ENCODE assay signal across 8 cellular contexts in the genomic region with DNA sequence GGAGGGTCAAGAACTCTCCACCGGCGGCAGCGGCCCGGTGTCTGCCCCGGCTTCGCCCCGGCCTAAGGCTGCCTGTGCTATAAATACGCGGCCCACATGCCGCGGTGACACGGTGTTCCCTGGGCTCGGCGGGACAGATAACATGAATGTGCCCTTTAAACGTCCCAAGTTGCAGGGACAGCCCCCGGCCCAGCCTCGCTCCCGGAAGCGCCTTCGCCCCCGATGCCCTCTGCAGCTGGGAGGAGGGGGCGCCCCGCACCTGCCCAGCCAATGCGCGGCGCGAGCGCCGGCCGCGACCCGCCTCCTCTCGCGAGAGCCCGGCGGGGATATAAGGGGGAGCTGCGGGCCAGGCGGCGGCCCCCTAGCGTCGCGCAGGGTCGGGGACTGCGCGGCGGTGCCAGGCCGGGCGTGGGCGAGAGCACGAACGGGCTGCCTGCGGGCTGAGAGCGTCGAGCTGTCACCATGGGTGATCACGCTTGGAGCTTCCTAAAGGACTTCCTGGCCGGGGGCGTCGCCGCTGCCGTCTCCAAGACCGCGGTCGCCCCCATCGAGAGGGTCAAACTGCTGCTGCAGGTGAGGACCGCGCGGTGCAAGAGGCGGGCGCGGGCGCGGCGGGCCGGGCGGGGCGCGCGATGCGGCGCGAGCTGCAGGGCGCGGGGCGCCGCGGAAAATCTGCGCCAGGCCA. TPM values are rescaled to one million over a fixed set of nuclear protein-coding genes. Genes with fewer than 3 reads are reported as not detected.
DNase-seq lines count a peak whose midpoint lies in the region; ATAC-seq and TF ChIP-seq lines count a peak whose summit lies in the region.

TSS of gene SLC25A4 (plus strand) at position 356 of the 685 bp plus-strand sequence. CDS start at position 463, 107 bp downstream.

- peaks cover 10% of the 10 kb centered on the region for H3K4me1 Mint-ChIP-seq in activated CD4-positive, alpha-beta T cell treated with anti-CD3 and anti-CD28 coated beads for 36 hours

- DNase-seq in A673 (ENCODE audit: low spot score): peak; percentile 90
- DNase-seq in NCI-H2196 treated with DMSO at 0.1 percent for 48 hours (lab: John Stamatoyannopoulos, UW; ENCODE audit: unreplicated experiment): peak; percentile 24
- DNase-seq in activated CD4-positive, alpha-beta T cell treated with anti-CD3 and anti-CD28 coated beads for 36 hours: peak; percentile 91
- peak; percentile 65 for DNase-seq in choroid plexus epithelial cell (ENCODE audit: low read depth)
- peak; percentile 84 for DNase-seq in stimulated activated CD4-positive, alpha-beta T cell treated with anti-CD3 and anti-CD28 coated beads, Interleukin-1b, Interleukin-23, amount 100 ng/mL, for 48 hours

- H3K27me3 Mint-ChIP-seq in activated CD4-positive, alpha-beta T cell treated with anti-CD3 and anti-CD28 coated beads for 36 hours: peaks cover 33% of the 10 kb centered on the region

- CTCF ChIA-PET in A673 (lab: Charles Lee): interaction anchor here (0.9 to 1.4 kb wide), 3 partner anchors 9 to 895 kb away, joined by 3 to 7 read pairs (median 4); no protein-coding TSS in a partner anchor
- CTCF ChIA-PET in activated CD4-positive, alpha-beta T cell treated with anti-CD3 and anti-CD28 coated beads for 36 hours (lab: Charles Lee): interaction anchor here (0.7 to 2.2 kb wide), 6 partner anchors 9 to 45 kb away, joined by 3 to 7 read pairs (median 4); no protein-coding TSS in a partner anchor

- peak within 1 kb of the TSS; percentile 74 for H3K4me3 Mint-ChIP-seq in activated CD4-positive, alpha-beta T cell treated with anti-CD3 and anti-CD28 coated beads for 36 hours

- H3K4me1 ChIP-seq in A673 (ENCODE audit: insufficient read depth, low read length, poor library complexity, severe bottlenecking): no peaks in the 10 kb centered on the region

- intact Hi-C loops in A673 (cut with micrococcal nuclease; ENCODE audit: unreplicated experiment): no loop called here
- intact Hi-C loops in activated CD4-positive, alpha-beta T cell treated with anti-CD3 and anti-CD28 coated beads for 36 hours (cut with DNase I, micrococcal nuclease): loop anchor here (1.0 to 5.0 kb wide), 8 partner anchors 22 to 606 kb away; partner anchors contain the start of genes ANKRD37 (in 2 of the 2), CCDC110 (in 1 of the 2), CFAP97 (in 1 of the 2) and UFSP2 (in 1 of the 2)

- H3K9me3 ChIP-seq in A673 (ENCODE audit: low read depth, low read length, poor library complexity, severe bottlenecking): no peaks in the 10 kb centered on the region

- H3K36me3 ChIP-seq in A673 (ENCODE audit: insufficient read depth, low read length, poor library complexity, severe bottlenecking): no peaks in the 10 kb centered on the region

- H3K27ac ChIP-seq in A673 (ENCODE audit: low read depth, low read length, poor library complexity, severe bottlenecking) (peak within 1 kb of the TSS; percentile 50), layer of hippocampus (ENCODE audit: low read depth, low read length) (peak within 1 kb of the TSS; percentile 93)

- peak; percentile 92 for ATAC-seq in GM18517 (IDR thresholded peaks at IDR 0.05; ENCODE audit: unreplicated experiment)
- ATAC-seq in HG03045 (IDR thresholded peaks at IDR 0.05; ENCODE audit: unreplicated experiment): peak; percentile 95
- ATAC-seq in activated CD4-positive, alpha-beta T cell treated with anti-CD3 and anti-CD28 coated beads for 36 hours: peak; percentile 95

- H3K9me3 Mint-ChIP-seq in activated CD4-positive, alpha-beta T cell treated with anti-CD3 and anti-CD28 coated beads for 36 hours (ENCODE audit: low read depth): no peaks in the 10 kb centered on the region

- BruUV-seq in A673 (replicated peaks; lab: Mats Ljungman, UMichigan): no TSS peak

- H3K36me3 Mint-ChIP-seq in activated CD4-positive, alpha-beta T cell treated with anti-CD3 and anti-CD28 coated beads for 36 hours (ENCODE audit: low read depth): no peaks in the 10 kb centered on the region

- H3K27me3 ChIP-seq in A673 (replicated peaks; ENCODE audit: insufficient read depth, low read depth, low read length, poor library complexity) (no peaks in the 10 kb centered on the region), layer of hippocampus (ENCODE audit: control insufficient read depth, insufficient read depth, low read length) (no peaks in the 10 kb centered on the region)

- POLR2A ChIA-PET in A673 (lab: Charles Lee; ENCODE audit: low non-redundant PET): interaction anchor here (0.7 kb wide), 1 partner anchor 163 kb away, joined by 4 read pairs; no protein-coding TSS in a partner anchor
- POLR2A ChIA-PET in activated CD4-positive, alpha-beta T cell treated with anti-CD3 and anti-CD28 coated beads for 36 hours (lab: Charles Lee): interaction anchor here (0.6 to 1.1 kb wide), 3 partner anchors 74 to 409 kb away, joined by 3 read pairs; partner anchors contain the start of gene ANKRD37

- peak; percentile 40 for TF ChIP-seq CTCF in A673 (conservative IDR thresholded peaks at IDR 0.05; ENCODE audit: low read depth, low read length)
- no peak for TF ChIP-seq CTCF in choroid plexus epithelial cell (conservative IDR thresholded peaks at IDR 0.05; ENCODE audit: low read depth, low read length)

- H3K4me3 ChIP-seq in A673 (ENCODE audit: low read depth, low read length, poor library complexity, severe bottlenecking) (peak within 1 kb of the TSS; percentile 67), choroid plexus epithelial cell (ENCODE audit: low read depth, low read length) (peak within 1 kb of the TSS; percentile 80)

- H3K27ac Mint-ChIP-seq in activated CD4-positive, alpha-beta T cell treated with anti-CD3 and anti-CD28 coated beads for 36 hours: peak within 1 kb of the TSS; percentile 70

RNA-seq across cellular contexts. Expression of gene SLC25A4, which starts in this region (rescaled TPM):
- total RNA-seq in A673 (2021): 18.6 and 21.9 TPM in 2 replicates
- total RNA-seq in activated CD4-positive, alpha-beta T cell treated with anti-CD3 and anti-CD28 coated beads for 36 hours: 1 to 10 TPM; 4.2 to 5.0 TPM

Comparison
In these comparisons a context has a peak if more than half of its experiments do, and no peak if none do; other contexts are left out.
1. Peak in every context shown above with its lines: DNase-seq, ATAC-seq, H3K4me3 ChIP-seq and H3K27ac ChIP-seq.
2. DNase-seq: peak in every context shown above with its lines; median percentile 91 in activated CD4-positive, alpha-beta T cell treated with anti-CD3 and anti-CD28 coated beads for 36 hours; 90 in A673; 84 in stimulated activated CD4-positive, alpha-beta T cell treated with anti-CD3 and anti-CD28 coated beads, Interleukin-1b, Interleukin-23, amount 100 ng/mL, for 48 hours; 65 in choroid plexus epithelial cell; 24 in NCI-H2196 treated with DMSO at 0.1 percent for 48 hours.